In genomic region chr19:3483226-3483628, GRCh38 we compare ENCODE assay signal across 30 cellular contexts. TPM values are rescaled to one million over a fixed set of nuclear protein-coding genes. Genes with fewer than 3 reads are reported as not detected.
DNase-seq lines count a peak whose midpoint lies in the region; ATAC-seq and TF ChIP-seq lines count a peak whose summit lies in the region.
"Had no signal": no experiment of that assay in that cellular context is flagged by ENCODE, and none has a peak within 500 bp of the region (broad histone marks: within the 10 kb centered on the region; RNA-seq: fewer than 3 reads in every experiment).

Gene SMIM44 (minus strand): TSS chr19:3483441. CDS start chr19:3483403, 38 bp downstream.

- TF ChIP-seq CTCF in suprapubic skin (IDR thresholded peaks at IDR 0.05): no peak

- no peaks in the 10 kb centered on the region for H3K9me2 ChIP-seq in Karpas-422 (replicated peaks; ENCODE audit: insufficient read depth, low read length)

- H3K79me2 ChIP-seq in Karpas-422 (ENCODE audit: low read length) (no peaks in the 10 kb centered on the region), mesendoderm (ENCODE audit: control insufficient read depth, insufficient read depth, low read length) (no peaks in the 10 kb centered on the region)

- H3K9me3 ChIP-seq in Karpas-422 (ENCODE audit: low read length) (no peaks in the 10 kb centered on the region), suprapubic skin (no peaks in the 10 kb centered on the region)
- H3K9me3 ChIP-seq: pancreas, thoracic aorta had no signal

- no peaks in the 10 kb centered on the region for H3K79me1 ChIP-seq in mesendoderm (ENCODE audit: low read length)

- H2BK5ac ChIP-seq in mesendoderm (ENCODE audit: low read length): no peak within 1 kb of the TSS

- H3K56ac ChIP-seq in mesendoderm (ENCODE audit: low read length): peak within 1 kb of the TSS; percentile 42

- TF ChIP-seq EP300 in suprapubic skin (IDR thresholded peaks at IDR 0.05): no peak

- no peak within 1 kb of the TSS for H3K18ac ChIP-seq in mesendoderm (ENCODE audit: low read length)

- H3K36me3 ChIP-seq in Karpas-422 (ENCODE audit: insufficient read depth, low read length): no peaks in the 10 kb centered on the region
- no peaks in the 10 kb centered on the region for H3K36me3 ChIP-seq in mesendoderm (ENCODE audit: control insufficient read depth, insufficient read depth, low read length)
- H3K36me3 ChIP-seq in suprapubic skin: no peaks in the 10 kb centered on the region
- H3K36me3 ChIP-seq: pancreas, thoracic aorta had no signal

- H4K20me1 ChIP-seq in Karpas-422 (ENCODE audit: insufficient read depth, low read depth, low read length): no peaks in the 10 kb centered on the region

- no peak within 1 kb of the TSS for H2BK120ac ChIP-seq in mesendoderm (ENCODE audit: low read depth, low read length)

- H3K4me3 ChIP-seq in Karpas-422 (ENCODE audit: low read length): no peak within 1 kb of the TSS
- no peak within 1 kb of the TSS for H3K4me3 ChIP-seq in mesendoderm (ENCODE audit: low read length)
- H3K4me3 ChIP-seq in suprapubic skin: no peak within 1 kb of the TSS
- H3K4me3 ChIP-seq: dorsolateral prefrontal cortex, thoracic aorta had no signal

- H3K4me2 ChIP-seq in Karpas-422 (ENCODE audit: low read depth, low read length, poor library complexity, severe bottlenecking) (peak within 1 kb of the TSS; percentile 61), mesendoderm (ENCODE audit: low read length) (no peak within 1 kb of the TSS)

- no peak within 1 kb of the TSS for H2BK15ac ChIP-seq in mesendoderm (replicated peaks; ENCODE audit: low read depth)

- H4K8ac ChIP-seq in mesendoderm (ENCODE audit: low read depth, low read length): no peak within 1 kb of the TSS

- H2AK5ac ChIP-seq in mesendoderm (ENCODE audit: low read length): no peak within 1 kb of the TSS

- no peak within 1 kb of the TSS for H3K23ac ChIP-seq in mesendoderm (ENCODE audit: low read length)

- H2AFZ ChIP-seq in Karpas-422 (ENCODE audit: low read length): no peak within 1 kb of the TSS

- H3K27ac ChIP-seq in Karpas-422 (ENCODE audit: low read length) (peak within 1 kb of the TSS; percentile 96), mesendoderm (ENCODE audit: low read depth, low read length) (peak within 1 kb of the TSS; percentile 14), suprapubic skin (no peak within 1 kb of the TSS)
- H3K27ac ChIP-seq: dorsolateral prefrontal cortex, pancreas, thoracic aorta had no signal

- H3K9ac ChIP-seq in Karpas-422 (ENCODE audit: low read length) (no peak within 1 kb of the TSS), mesendoderm (ENCODE audit: low read length) (no peak within 1 kb of the TSS)

- peak; percentile 50 for DNase-seq in COR-L47 (lab: John Stamatoyannopoulos, UW)
- no peak for DNase-seq in Karpas-422
- DNase-seq in SW480 (ENCODE audit: low spot score): peak; percentile 39
- DNase-seq in mesendoderm: no peak
- no peak for DNase-seq in suprapubic skin (ENCODE audit: low spot score in 2 of 2)
- DNase-seq in GM19238 (ENCODE audit: insufficient read length, low spot score): no peak
- DNase-seq in OCI-M2 (lab: John Stamatoyannopoulos, UW; ENCODE audit: unreplicated experiment): no peak
- DNase-seq: ACHN; activated B cell treated with CpG ODN at 0.5 μM for 24 hours; activated CD8-positive, alpha-beta T cell treated with anti-CD3 and anti-CD28 coated beads, Interleukin-2, amount 10 ng/mL, durations not matched to agents 7 days and 5 days; activated naive CD4-positive, alpha-beta T cell; activated T-cell treated with anti-CD3 and anti-CD28 coated beads, Interleukin-2, amount 50 U/mL, for 24 hours; C1 segment of cervical spinal cord; DMS 273 treated with DMSO at 0.1 percent for 48 hours; dorsolateral prefrontal cortex; foreskin fibroblast; hypothalamus; islet precursor cell; NCI-H1048; NCI-H2081; T-helper 2 cell had no signal

- WGBS in mesendoderm (ENCODE audit: extremely low coverage, insufficient coverage, low lambda C conversion rate): no CpG with 5 or more reads among the region's 33 CpGs
- WGBS in suprapubic skin: 41% methylated on average over 11 of the region's 33 CpGs

- H4K5ac ChIP-seq in mesendoderm (ENCODE audit: low read length): no peak within 1 kb of the TSS

- ATAC-seq in HG03175 (IDR thresholded peaks at IDR 0.05; ENCODE audit: unreplicated experiment): no peak
- ATAC-seq: activated CD8-positive, alpha-beta T cell treated with anti-CD3 and anti-CD28 coated beads, Interleukin-2, amount 10 ng/mL, durations not matched to agents 7 days and 5 days; natural killer cell treated with Interleukin-12 subunit alpha and Interleukin-12 subunit beta and Interleukin-15 and Interleukin-18, amount 100 ng/mL, for 72 hours; pancreas; stimulated activated memory B cell treated with anti-CD40 and anti-IgM and Interleukin-4, amounts not matched to agents 10 μg/mL and 1 μg/mL and 100 μg/mL, for 72 hours had no signal

- H3K4me1 ChIP-seq in Karpas-422 (ENCODE audit: low read length): peaks cover 29% of the 10 kb centered on the region
- H3K4me1 ChIP-seq in mesendoderm (ENCODE audit: control insufficient read depth, low read depth, low read length): peaks cover 2% of the 10 kb centered on the region
- no peaks in the 10 kb centered on the region for H3K4me1 ChIP-seq in suprapubic skin
- H3K4me1 ChIP-seq: pancreas had no signal

- H3K27me3 ChIP-seq in Karpas-422 (ENCODE audit: low read length) (no peaks in the 10 kb centered on the region), mesendoderm (ENCODE audit: insufficient read depth, low read length, poor library complexity) (no peaks in the 10 kb centered on the region), suprapubic skin (peaks cover 59% of the 10 kb centered on the region)

- peak within 1 kb of the TSS; percentile 10 for H3K4ac ChIP-seq in mesendoderm (ENCODE audit: low read depth, low read length)

- no peak for TF ChIP-seq POLR2A in suprapubic skin (IDR thresholded peaks at IDR 0.05)

RNA-seq across cellular contexts. Expression of gene SMIM44, which starts in this region (rescaled TPM):
- total RNA-seq in Karpas-422 (2014; rRNA removed; shearing (Covaris generic); ENCODE audit: low replicate concordance): not detected in 2 replicates
- not detected for polyA plus RNA-seq in mesendoderm (2013, experiment 1 of 2)
- not detected for polyA plus RNA-seq in mesendoderm (2013, experiment 2 of 2)
- total RNA-seq in suprapubic skin: not detected
- total RNA-seq: activated B cell treated with CpG ODN at 0.5 μM for 24 hours; activated CD8-positive, alpha-beta T cell treated with anti-CD3 and anti-CD28 coated beads, Interleukin-2, amount 10 ng/mL, durations not matched to agents 7 days and 5 days; H4; HT1080; lung microvascular endothelial cell; natural killer cell treated with Interleukin-12 subunit alpha and Interleukin-12 subunit beta and Interleukin-15 and Interleukin-18, amount 100 ng/mL, for 72 hours; pancreas; SK-MEL-5; thoracic aorta had no signal

Comparison
In these comparisons a context has a peak if more than half of its experiments do, and no peak if none do; other contexts are left out.
1. DNase-seq: peak in COR-L47 (single experiment) and SW480 (single experiment); none in Karpas-422 (single experiment), mesendoderm (single experiment), suprapubic skin (0 of 2), GM19238 (single experiment) and OCI-M2 (single experiment).